9 cellular contexts compared by ENCODE assay signal in genomic region chr3:125212096-125212508, GRCh38. TPM values are rescaled to one million over a fixed set of nuclear protein-coding genes. Genes with fewer than 3 reads are reported as not detected.
DNase-seq lines count a peak whose midpoint lies in the region; ATAC-seq and TF ChIP-seq lines count a peak whose summit lies in the region.
"Had no signal": no experiment of that assay in that cellular context is flagged by ENCODE, and none has a peak within 500 bp of the region (broad histone marks: within the 10 kb centered on the region; RNA-seq: fewer than 3 reads in every experiment).

No MANE protein-coding gene starts in this region.

- peak overlapping the region; percentile 92 for H3K4me2 ChIP-seq in PC-9

- no peaks in the 10 kb centered on the region for H3K9me3 ChIP-seq in PC-9 (ENCODE audit: insufficient read depth, low read depth)

- no peaks in the 10 kb centered on the region for H3K27me3 ChIP-seq in PC-9 (ENCODE audit: insufficient read depth, low read depth)

- peak overlapping the region; percentile 97 for H2AFZ ChIP-seq in PC-9

- BruUV-seq in PC-9 (replicated peaks; lab: Mats Ljungman, UMichigan) = no TSS peak

- H3F3A ChIP-seq in PC-9 (ENCODE audit: insufficient read depth, low read depth) = no peaks in the 10 kb centered on the region

- intact Hi-C loops in PC-9 (cut with micrococcal nuclease; ENCODE audit: unreplicated experiment) = loop anchor here (5.0 kb wide), 4 partner anchors 70 to 225 kb away; no protein-coding TSS in a partner anchor
- intact Hi-C loops in sciatic nerve (cut with DNase I) = loop anchor here (5.0 kb wide), 1 partner anchor 1155 kb away; no protein-coding TSS in a partner anchor

- no peaks in the 10 kb centered on the region for H3K9me2 ChIP-seq in PC-9 (ENCODE audit: insufficient read depth)

- DNase-seq in COLO668 (lab: John Stamatoyannopoulos, UW; ENCODE audit: unreplicated experiment) = peak; percentile 41
- peak in 1 of 2 experiments; percentile 28 for DNase-seq in PC-9
- no peak for DNase-seq in fibroblast of villous mesenchyme (ENCODE audit: low read depth)
- no peak for DNase-seq in omental fat pad (ENCODE audit: low spot score)
- no peak for DNase-seq in sciatic nerve (ENCODE audit: low spot score)
- no peak for DNase-seq in NOMO-1 (lab: John Stamatoyannopoulos, UW; ENCODE audit: unreplicated experiment in 2 of 2)
- no peak for DNase-seq in glomerular visceral epithelial cell (ENCODE audit: extremely low spot score)
- DNase-seq in NCI-H2081 (lab: John Stamatoyannopoulos, UW) = no peak
- DNase-seq: NCI-H1092 treated with DMSO at 0.1 percent for 48 hours had no signal

- no peak overlapping the region for H3K27ac ChIP-seq in PC-9

- peaks cover 6% of the 10 kb centered on the region; the same call in 1 of the 2 replicates for H3K79me2 ChIP-seq in PC-9 (ENCODE audit: low read depth)

- no peaks in the 10 kb centered on the region for H3K36me3 ChIP-seq in PC-9 (ENCODE audit: low read depth)

- TF ChIP-seq CTCF in PC-9 (conservative IDR thresholded peaks at IDR 0.05) (no peak), fibroblast of villous mesenchyme (IDR thresholded peaks at IDR 0.05; ENCODE audit: insufficient read depth, low read depth, low read length) (no peak), omental fat pad (IDR thresholded peaks at IDR 0.05) (no peak)

- H3K4me3 ChIP-seq in PC-9 = peak overlapping the region; percentile 68
- H3K4me3 ChIP-seq in fibroblast of villous mesenchyme (ENCODE audit: low read depth, low read length) = peak overlapping the region; percentile 54

- H4K20me1 ChIP-seq in PC-9 (ENCODE audit: insufficient read depth) = no peaks in the 10 kb centered on the region

- CTCF ChIA-PET in PC-9 (lab: Charles Lee) = interaction anchor here (0.7 kb wide), 1 partner anchor 272 kb away, joined by 4 read pairs; no protein-coding TSS in a partner anchor

- H3K4me1 ChIP-seq in PC-9 (replicated peaks; ENCODE audit: insufficient read depth) = 0 out of 2 replicates have a peak, but pooled peaks cover 17% of the 10 kb centered on the region

- ATAC-seq in omental fat pad (ENCODE audit: low FRiP score) = peak; percentile 42
- ATAC-seq in sciatic nerve = no peak

- POLR2A ChIA-PET in PC-9 (lab: Charles Lee; ENCODE audit: unreplicated experiment) = interaction anchor here (0.7 to 1.0 kb wide), 2 partner anchors 20 to 83 kb away, joined by 3 to 4 read pairs; no protein-coding TSS in a partner anchor

RNA-seq across cellular contexts. Expression of gene SLC12A8, which starts 0.4 kb away (rescaled TPM):
- total RNA-seq in PC-9 (2021) = 30.7 and 42.9 TPM in 2 replicates
- total RNA-seq in fibroblast of villous mesenchyme = 33.2 and 37.6 TPM in 2 replicates
- 10 to 100 TPM in 1 of 4 donors, 1 to 10 TPM in 2, not detected in 1; 2.6 to 65.3 (median 8.7) TPM for total RNA-seq in omental fat pad
- 2.5 TPM for total RNA-seq in sciatic nerve
